29 cellular contexts compared by ENCODE assay signal in the genomic region with DNA sequence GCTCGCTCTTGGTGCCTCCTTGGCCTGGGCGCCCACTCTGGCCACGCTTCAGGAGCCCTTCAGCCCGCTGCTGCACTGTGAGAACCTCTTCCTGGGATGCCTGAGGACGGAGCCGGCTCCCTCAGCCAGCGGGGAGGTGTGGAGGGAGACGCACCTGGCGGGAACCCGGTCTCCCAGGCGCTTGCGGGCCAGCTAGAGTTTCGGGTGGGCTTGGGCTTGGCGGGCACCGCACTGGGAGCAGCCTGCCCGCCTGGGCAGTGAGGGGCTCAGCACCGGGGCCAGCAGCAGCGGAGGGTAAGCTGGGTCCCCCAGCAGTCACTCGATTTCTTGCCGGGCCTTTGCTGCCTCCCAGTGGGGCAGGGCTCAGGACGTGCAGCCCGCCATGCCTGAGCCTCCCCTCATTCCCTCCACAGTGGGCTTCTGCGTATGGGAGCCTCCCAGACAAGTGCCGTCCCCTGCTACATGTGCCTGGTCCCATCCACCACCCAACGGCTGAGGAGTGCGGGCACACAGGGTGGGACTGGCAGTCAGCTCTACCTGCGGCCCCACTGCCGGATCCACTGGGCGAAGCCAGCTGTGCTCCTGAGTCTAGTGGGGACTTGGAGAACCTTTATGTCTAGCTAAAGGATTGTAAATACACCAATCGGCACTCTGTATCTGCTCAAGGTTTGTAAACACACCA.
"Had no signal": no experiment of that assay in that cellular context is flagged by ENCODE, and none has a peak within 500 bp of the region (broad histone marks: within the 10 kb centered on the region; RNA-seq: fewer than 3 reads in every experiment).

No MANE protein-coding gene starts in this region.

- H3K27me3 ChIP-seq: body of pancreas, gastrocnemius medialis, hepatocyte, pancreas, stomach, thyroid gland, upper lobe of left lung had no signal

- H3K4me1 ChIP-seq: body of pancreas, gastrocnemius medialis, pancreas, prostate gland, stomach, thyroid gland, upper lobe of left lung had no signal

- ATAC-seq: activated CD4-positive, CD25-positive, alpha-beta regulatory T cell treated with anti-CD3 and anti-CD28 coated beads, Interleukin-2, amount 50 U/mL, for 24 hours; body of pancreas; effector memory CD8-positive, alpha-beta T cell; gastrocnemius medialis; pancreas; stimulated activated effector memory CD8-positive, alpha-beta T cell treated with anti-CD3 and anti-CD28 coated beads, Interleukin-12 subunit alpha, Interleukin-12 subunit beta, amount 100 ng/mL, for 72 hours; T-helper 17 cell had no signal

- H3K27ac ChIP-seq: body of pancreas, gastrocnemius medialis, hepatocyte, pancreas, prostate gland, stomach, thyroid gland, upper lobe of left lung, WERI-Rb-1 had no signal

- H3K9me3 ChIP-seq: body of pancreas, gastrocnemius medialis, pancreas, prostate gland, SK-N-SH, thyroid gland, upper lobe of left lung had no signal

- H3K36me3 ChIP-seq: gastrocnemius medialis, pancreas, prostate gland, stomach, thyroid gland, upper lobe of left lung, WERI-Rb-1 had no signal

- DNase-seq: activated CD4-positive, alpha-beta T cell treated with anti-CD3 and anti-CD28 coated beads for 48 hours; activated CD4-positive, alpha-beta T cell treated with anti-CD3 and anti-CD28 coated beads, Interleukin-2, amount 50 U/mL, for 48 hours; activated CD8-positive, alpha-beta memory T cell treated with anti-CD3 and anti-CD28 coated beads for 24 hours; activated CD8-positive, alpha-beta memory T cell treated with anti-CD3 and anti-CD28 coated beads, Interleukin-2, amount 50 U/mL, for 48 hours; activated naive CD4-positive, alpha-beta T cell treated with Interleukin-2 at 50 U/mL for 16 hours; activated T-cell treated with anti-CD3 and anti-CD28 coated beads, Interleukin-2, amount 50 U/mL, for 24 hours; anterior cingulate cortex; body of pancreas; cerebellar nuclear complex; cortex of kidney; effector memory CD8-positive, alpha-beta T cell; erythroblast; gastrocnemius medialis; islet precursor cell; nephron progenitor cell; SK-N-SH; stimulated activated CD4-positive, alpha-beta T cell treated with anti-CD3 and anti-CD28 coated beads, Interleukin-12 subunit alpha, Interleukin-12 subunit beta, amount 100 ng/mL, for 4 hours; stimulated activated CD4-positive, alpha-beta T cell treated with anti-CD3 and anti-CD28 coated beads, Interleukin-4, amount 100 ng/mL, for 24 hours; stomach; T-helper 17 cell; T1000; thyroid gland; WERI-Rb-1 had no signal

- H3K4me3 ChIP-seq: body of pancreas, gastrocnemius medialis, hepatocyte, pancreas, prostate gland, stomach, thyroid gland, upper lobe of left lung had no signal
